9 cellular contexts compared by ENCODE assay signal in genomic region chr7:140316165-140316661, GRCh38.
A peak's percentile ranks its signal among the peaks of the same experiment; 100 is the strongest.
DNase-seq lines count a peak whose midpoint lies in the region; ATAC-seq lines count a peak whose summit lies in the region.
"Had no signal": no experiment of that assay in that cellular context is flagged by ENCODE, and none has a peak within 500 bp of the region (broad histone marks: within the 10 kb centered on the region; RNA-seq: fewer than 3 reads in every experiment).

No MANE protein-coding gene starts in this region.

- no peak overlapping the region for H3K27ac Mint-ChIP-seq in activated naive CD8-positive, alpha-beta T cell treated with anti-CD3 and anti-CD28 coated beads, Interleukin-2, amount 50 U/mL, for 24 hours

- intact Hi-C loops in left ventricle myocardium superior (cut with micrococcal nuclease): no loop called here

- no peak overlapping the region for H3K4me3 Mint-ChIP-seq in activated naive CD8-positive, alpha-beta T cell treated with anti-CD3 and anti-CD28 coated beads, Interleukin-2, amount 50 U/mL, for 24 hours
- H3K4me3 Mint-ChIP-seq: activated naive CD4-positive, alpha-beta T cell treated with anti-CD3 and anti-CD28 coated beads, Interleukin-2, amount 50 U/mL, for 24 hours had no signal

- peaks cover 16% of the 10 kb centered on the region for H3K4me1 ChIP-seq in skeletal muscle satellite cell (ENCODE audit: control insufficient read depth, insufficient read depth, low read length)

- H3K9me3 ChIP-seq in skeletal muscle satellite cell (replicated peaks; ENCODE audit: low read length): no peaks in the 10 kb centered on the region

- peak overlapping the region; percentile 36 for H3K4me3 ChIP-seq in skeletal muscle satellite cell (ENCODE audit: low read length)

- no peaks in the 10 kb centered on the region for H3K36me3 ChIP-seq in skeletal muscle satellite cell (ENCODE audit: insufficient read depth, low read length)

- H3K36me3 Mint-ChIP-seq in activated naive CD8-positive, alpha-beta T cell treated with anti-CD3 and anti-CD28 coated beads, Interleukin-2, amount 50 U/mL, for 24 hours (ENCODE audit: low read depth): peaks cover 4% of the 10 kb centered on the region

- H3K9me3 Mint-ChIP-seq in activated naive CD8-positive, alpha-beta T cell treated with anti-CD3 and anti-CD28 coated beads, Interleukin-2, amount 50 U/mL, for 24 hours: peaks cover 13% of the 10 kb centered on the region

- peak overlapping the region; percentile 10 for H3K9ac ChIP-seq in skeletal muscle satellite cell (ENCODE audit: low read depth, low read length)

- peaks cover 35% of the 10 kb centered on the region for H3K4me1 Mint-ChIP-seq in activated naive CD8-positive, alpha-beta T cell treated with anti-CD3 and anti-CD28 coated beads, Interleukin-2, amount 50 U/mL, for 24 hours

- peak; percentile 75 for ATAC-seq in activated naive CD8-positive, alpha-beta T cell treated with anti-CD3 and anti-CD28 coated beads, Interleukin-2, amount 50 U/mL, for 24 hours
- ATAC-seq in left ventricle myocardium superior (peak; percentile 96), GM18520 (IDR thresholded peaks at IDR 0.05; ENCODE audit: unreplicated experiment) (no peak)

- DNase-seq in stimulated activated CD4-positive, alpha-beta T cell treated with anti-CD3 and anti-CD28 coated beads, Interleukin-4, amount 100 ng/mL, for 48 hours (ENCODE audit: low read depth in 2 of 2): peak; percentile 12 to 17
- no peak for DNase-seq in stimulated activated CD4-positive, alpha-beta T cell treated with anti-CD3 and anti-CD28 coated beads, Interleukin-4, amount 100 ng/mL, for 24 hours
- DNase-seq in activated naive CD8-positive, alpha-beta T cell treated with anti-CD3 and anti-CD28 coated beads, Interleukin-2, amount 50 U/mL, for 24 hours: peak; percentile 20
- peak; percentile 67 for DNase-seq in left ventricle myocardium superior
- DNase-seq in activated gamma-delta T cell (lab: John Stamatoyannopoulos, UW): no peak
- no peak for DNase-seq in NCI-H82 treated with DMSO at 0.1 percent for 48 hours (lab: John Stamatoyannopoulos, UW; ENCODE audit: unreplicated experiment)

- H3K27me3 Mint-ChIP-seq in activated naive CD8-positive, alpha-beta T cell treated with anti-CD3 and anti-CD28 coated beads, Interleukin-2, amount 50 U/mL, for 24 hours: no peaks in the 10 kb centered on the region

- peak overlapping the region; percentile 69 for H3K4me2 ChIP-seq in skeletal muscle satellite cell (ENCODE audit: low read length)

- H3K27me3 ChIP-seq in skeletal muscle satellite cell (ENCODE audit: control insufficient read depth, insufficient read depth, low read length): no peaks in the 10 kb centered on the region

Comparison
In these comparisons a context has a peak if more than half of its experiments do, and no peak if none do; other contexts are left out.
1. DNase-seq: peak in stimulated activated CD4-positive, alpha-beta T cell treated with anti-CD3 and anti-CD28 coated beads, Interleukin-4, amount 100 ng/mL, for 48 hours (2 of 2), activated naive CD8-positive, alpha-beta T cell treated with anti-CD3 and anti-CD28 coated beads, Interleukin-2, amount 50 U/mL, for 24 hours (single experiment) and left ventricle myocardium superior (single experiment); none in stimulated activated CD4-positive, alpha-beta T cell treated with anti-CD3 and anti-CD28 coated beads, Interleukin-4, amount 100 ng/mL, for 24 hours (single experiment), activated gamma-delta T cell (single experiment) and NCI-H82 treated with DMSO at 0.1 percent for 48 hours (single experiment).